21 cellular contexts compared by ENCODE assay signal in genomic region chr14:49870908-49871307, GRCh38. TPM values are rescaled to one million over a fixed set of nuclear protein-coding genes. Genes with fewer than 3 reads are reported as not detected.
DNase-seq lines count a peak whose midpoint lies in the region; ATAC-seq, FAIRE-seq and TF ChIP-seq lines count a peak whose summit lies in the region.
"Had no signal": no experiment of that assay in that cellular context is flagged by ENCODE, and none has a peak within 500 bp of the region (broad histone marks: within the 10 kb centered on the region; RNA-seq: fewer than 3 reads in every experiment).

No MANE protein-coding gene starts in this region.

- TF ChIP-seq POLR2A in HCT116 (IDR thresholded peaks at IDR 0.05; ENCODE audit: borderline replicate concordance, extremely low read depth, insufficient read depth, insufficient read length) (no peak), GM12892 (IDR thresholded peaks at IDR 0.05; ENCODE audit: low read depth, low read length) (no peak)

- no peaks in the 10 kb centered on the region for H3K79me2 ChIP-seq in HCT116 (ENCODE audit: insufficient read depth, low read length)

- no peak for TF ChIP-seq RAD21 in HCT116 (IDR thresholded peaks at IDR 0.05; ENCODE audit: low read depth)

- no peaks in the 10 kb centered on the region for H3K9me3 ChIP-seq in HCT116 (ENCODE audit: control insufficient read depth in 1 of 2, insufficient read depth in 1 of 2, low read depth in 1 of 2, low read length in 2 of 2)
- H3K9me3 ChIP-seq: HAP-1, Peyer's patch had no signal

- peaks cover 25 to 54% of the 10 kb centered on the region in 2 experiments for H3K4me1 ChIP-seq in HCT116 (ENCODE audit: control insufficient read depth in 1 of 2, insufficient read depth in 2 of 2, low read length in 2 of 2)

- CTCF ChIA-PET in HCT116 (lab: Charles Lee), result interaction anchor here (0.6 to 2.2 kb wide), 3 partner anchors 9 to 210 kb away, joined by 3 to 6 read pairs (median 4); no protein-coding TSS in a partner anchor

- DNase-seq in activated naive CD4-positive, alpha-beta T cell treated with anti-CD3 and anti-CD28 coated beads, Interleukin-2, amount 50 U/mL, for 72 hours (ENCODE audit: low spot score in 2 of 2), result no peak
- DNase-seq in HCT116 (ENCODE audit: low read depth, low spot score) (no peak), type B pancreatic cell (ENCODE audit: extremely low spot score, unreplicated experiment) (no peak), glutamatergic neuron (no peak), GM12892 (ENCODE audit: insufficient read length) (no peak)
- DNase-seq: DMS79; NCI-H1105; NCI-H146; NCI-H2029 treated with DMSO at 0.1 percent for 48 hours; NCI-H345; NCI-H524; NCI-H774; NK-92 treated with Interleukin-12 subunit alpha and Interleukin-12 subunit beta, amount 100 ng/mL, for 24 hours; Peyer's patch had no signal

- H4K20me1 ChIP-seq in HCT116 (ENCODE audit: insufficient read depth), result no peaks in the 10 kb centered on the region

- ATAC-seq in activated naive CD4-positive, alpha-beta T cell treated with anti-CD3 and anti-CD28 coated beads, Interleukin-2, amount 50 U/mL, for 72 hours, result no peak
- no peak for ATAC-seq in HCT116
- ATAC-seq: GM23338, SK-N-SH treated with all-trans-retinoic acid at 6 μM for 48 hours had no signal

- no peaks in the 10 kb centered on the region for H3K36me3 ChIP-seq in HCT116 (ENCODE audit: control insufficient read depth in 1 of 2, insufficient read depth in 2 of 2, low read length in 2 of 2)
- H3K36me3 ChIP-seq: HAP-1, Peyer's patch had no signal

- H3K27ac ChIP-seq in HCT116 (ENCODE audit: low read depth, low read length), result no peak overlapping the region
- H3K27ac ChIP-seq: KMS-11 had no signal

- H3K4me2 ChIP-seq in HCT116 (ENCODE audit: low read length), result no peak overlapping the region
- H3K4me2 ChIP-seq: GM23338, KMS-11 had no signal

- H3K4me3 ChIP-seq in HCT116 (replicated peaks in 1 of 2; ENCODE audit: low read depth in 1 of 2, low read length in 2 of 2), result no peak overlapping the region
- H3K4me3 ChIP-seq: GM23338, HAP-1, Peyer's patch had no signal

- H3K9me3 Mint-ChIP-seq in activated naive CD4-positive, alpha-beta T cell treated with anti-CD3 and anti-CD28 coated beads, Interleukin-2, amount 50 U/mL, for 24 hours, result no peaks in the 10 kb centered on the region
- no peaks in the 10 kb centered on the region for H3K9me3 Mint-ChIP-seq in activated naive CD4-positive, alpha-beta T cell treated with anti-CD3 and anti-CD28 coated beads, Interleukin-2, amount 50 U/mL, for 72 hours
- no peaks in the 10 kb centered on the region for H3K9me3 Mint-ChIP-seq in dendritic cell treated with granulocyte-macrophage colony-stimulating factor and Interleukin-4, amounts not matched to agents 40 ng/mL and 50 ng/mL, for 4 days
- no peaks in the 10 kb centered on the region for H3K9me3 Mint-ChIP-seq in type B pancreatic cell
- peaks cover 8% of the 10 kb centered on the region for H3K9me3 Mint-ChIP-seq in glutamatergic neuron (ENCODE audit: unreplicated experiment)
- H3K9me3 Mint-ChIP-seq: GM23338 had no signal

- no peak overlapping the region for H3K9ac ChIP-seq in HCT116 (ENCODE audit: low read length)
- H3K9ac ChIP-seq: KMS-11 had no signal

- BruUV-seq in HCT116 (replicated peaks; lab: Mats Ljungman, UMichigan), result no TSS peak

- H3K9me2 ChIP-seq in HCT116 (ENCODE audit: insufficient read depth), result no peaks in the 10 kb centered on the region

- TF ChIP-seq CTCF in HCT116 (IDR thresholded peaks at IDR 0.05 in 2 of 3, conservative IDR thresholded peaks at IDR 0.05 in 1 of 3; ENCODE audit: borderline replicate concordance in 1 of 3, insufficient read depth in 1 of 3, low read depth in 2 of 3, low read length in 2 of 3) (no peak), type B pancreatic cell (conservative IDR thresholded peaks at IDR 0.05) (no peak), glutamatergic neuron (IDR thresholded peaks at IDR 0.05; ENCODE audit: partially characterized antibody, unreplicated experiment) (no peak)

- intact Hi-C loops in HCT116 (cut with micrococcal nuclease), result no loop called here
- intact Hi-C loops in dendritic cell treated with granulocyte-macrophage colony-stimulating factor and Interleukin-4, amounts not matched to agents 40 ng/mL and 50 ng/mL, for 4 days (cut with micrococcal nuclease), result no loop called here

- no peaks in the 10 kb centered on the region for H3K36me3 Mint-ChIP-seq in activated naive CD4-positive, alpha-beta T cell treated with anti-CD3 and anti-CD28 coated beads, Interleukin-2, amount 50 U/mL, for 24 hours
- H3K36me3 Mint-ChIP-seq in activated naive CD4-positive, alpha-beta T cell treated with anti-CD3 and anti-CD28 coated beads, Interleukin-2, amount 50 U/mL, for 72 hours, result peaks cover 0 to 5% of the 10 kb centered on the region in 2 donors
- H3K36me3 Mint-ChIP-seq in dendritic cell treated with granulocyte-macrophage colony-stimulating factor and Interleukin-4, amounts not matched to agents 40 ng/mL and 50 ng/mL, for 4 days (ENCODE audit: low read depth), result peaks cover 7% of the 10 kb centered on the region
- no peaks in the 10 kb centered on the region for H3K36me3 Mint-ChIP-seq in type B pancreatic cell
- H3K36me3 Mint-ChIP-seq in glutamatergic neuron (ENCODE audit: unreplicated experiment), result no peaks in the 10 kb centered on the region

- H3K4me3 Mint-ChIP-seq in activated naive CD4-positive, alpha-beta T cell treated with anti-CD3 and anti-CD28 coated beads, Interleukin-2, amount 50 U/mL, for 24 hours, result no peak overlapping the region
- no peak overlapping the region for H3K4me3 Mint-ChIP-seq in dendritic cell treated with granulocyte-macrophage colony-stimulating factor and Interleukin-4, amounts not matched to agents 40 ng/mL and 50 ng/mL, for 4 days
- H3K4me3 Mint-ChIP-seq in type B pancreatic cell (no peak overlapping the region), glutamatergic neuron (ENCODE audit: unreplicated experiment) (no peak overlapping the region)
- H3K4me3 Mint-ChIP-seq: GM23338 had no signal

- peaks cover 23% of the 10 kb centered on the region for H3K4me1 Mint-ChIP-seq in activated naive CD4-positive, alpha-beta T cell treated with anti-CD3 and anti-CD28 coated beads, Interleukin-2, amount 50 U/mL, for 24 hours
- peaks cover 29% of the 10 kb centered on the region for H3K4me1 Mint-ChIP-seq in dendritic cell treated with granulocyte-macrophage colony-stimulating factor and Interleukin-4, amounts not matched to agents 40 ng/mL and 50 ng/mL, for 4 days (ENCODE audit: low read depth)
- H3K4me1 Mint-ChIP-seq in type B pancreatic cell (ENCODE audit: unreplicated experiment) (peaks cover 9% of the 10 kb centered on the region), glutamatergic neuron (ENCODE audit: low read depth, unreplicated experiment) (peaks cover 10% of the 10 kb centered on the region)

- peak overlapping the region; percentile 47 for H2AFZ ChIP-seq in HCT116 (ENCODE audit: low read depth, low read length, poor library complexity, severe bottlenecking)
- H2AFZ ChIP-seq: GM23338 had no signal

- FAIRE-seq in GM12892 (lab: Jason Lieb, UNC), result no peak
- FAIRE-seq: A204.1 had no signal

- H3K27me3 ChIP-seq in HCT116 (ENCODE audit: insufficient read depth, low read length), result no peaks in the 10 kb centered on the region
- H3K27me3 ChIP-seq: Peyer's patch had no signal

- POLR2A ChIA-PET in HCT116 (lab: Charles Lee), result interaction anchor here (0.7 kb wide), 1 partner anchor 8 kb away, joined by 3 read pairs; no protein-coding TSS in a partner anchor

- H3K27me3 Mint-ChIP-seq in activated naive CD4-positive, alpha-beta T cell treated with anti-CD3 and anti-CD28 coated beads, Interleukin-2, amount 50 U/mL, for 24 hours, result no peaks in the 10 kb centered on the region
- no peaks in the 10 kb centered on the region for H3K27me3 Mint-ChIP-seq in dendritic cell treated with granulocyte-macrophage colony-stimulating factor and Interleukin-4, amounts not matched to agents 40 ng/mL and 50 ng/mL, for 4 days
- H3K27me3 Mint-ChIP-seq in type B pancreatic cell, result no peaks in the 10 kb centered on the region
- peaks cover 3% of the 10 kb centered on the region for H3K27me3 Mint-ChIP-seq in glutamatergic neuron (ENCODE audit: unreplicated experiment)

- RAD21 ChIA-PET in HCT116 (lab: Charles Lee; ENCODE audit: low non-redundant PET in 1 of 2, low total read pairs in 2 of 2, uncharacterized antibody in 2 of 2, unreplicated experiment in 2 of 2), result no interaction called here

- H3K27ac Mint-ChIP-seq in activated naive CD4-positive, alpha-beta T cell treated with anti-CD3 and anti-CD28 coated beads, Interleukin-2, amount 50 U/mL, for 24 hours, result peak overlapping the region; percentile 46
- no peak overlapping the region for H3K27ac Mint-ChIP-seq in activated naive CD4-positive, alpha-beta T cell treated with anti-CD3 and anti-CD28 coated beads, Interleukin-2, amount 50 U/mL, for 72 hours
- H3K27ac Mint-ChIP-seq in dendritic cell treated with granulocyte-macrophage colony-stimulating factor and Interleukin-4, amounts not matched to agents 40 ng/mL and 50 ng/mL, for 4 days, result peak overlapping the region; percentile 98
- H3K27ac Mint-ChIP-seq in type B pancreatic cell, result peak overlapping the region; percentile 77
- H3K27ac Mint-ChIP-seq in glutamatergic neuron (ENCODE audit: unreplicated experiment), result no peak overlapping the region
- H3K27ac Mint-ChIP-seq: GM23338 had no signal

TF ChIP-seq in HCT116, 20 proteins besides CTCF, POLR2A, EP300 and RAD21 (continues in another document):
- TF ChIP-seq ZNF274 (IDR thresholded peaks at IDR 0.05; ENCODE audit: low read depth, low read length) (no peak), CEBPB (IDR thresholded peaks at IDR 0.05; ENCODE audit: low read depth) (no peak), SP1 (IDR thresholded peaks at IDR 0.05; ENCODE audit: low read depth) (no peak), ELF1 (IDR thresholded peaks at IDR 0.05; ENCODE audit: borderline replicate concordance, low read depth) (no peak), JUND (IDR thresholded peaks at IDR 0.05) (no peak), EZH2 (IDR thresholded peaks at IDR 0.05) (no peak), SIN3A (IDR thresholded peaks at IDR 0.05; ENCODE audit: low read depth) (no peak), SRF (IDR thresholded peaks at IDR 0.05; ENCODE audit: low read depth) (no peak)

RNA-seq across cellular contexts. Expression of gene NEMF, which starts 18.3 kb away (rescaled TPM):
- 10 to 100 TPM; 71.3 to 79.1 TPM for total RNA-seq in activated naive CD4-positive, alpha-beta T cell treated with anti-CD3 and anti-CD28 coated beads, Interleukin-2, amount 50 U/mL, for 72 hours
- total RNA-seq in HCT116 (2021; ENCODE audit: unreplicated experiment) (57.7 TPM), type B pancreatic cell (ENCODE audit: low replicate concordance) (87.9 and 104 TPM in 2 replicates), glutamatergic neuron (ENCODE audit: unreplicated experiment) (78.8 TPM)
- 21.6 and 26.1 TPM in 2 replicates for polyA plus RNA-seq in HCT116 (2012)
- polyA plus RNA-seq in GM12892 (2012; ENCODE audit: missing spikeins), result 40.8 TPM

RNA-seq across cellular contexts. Expression of gene ARF6, which starts 22.0 kb away (rescaled TPM):
- total RNA-seq in activated naive CD4-positive, alpha-beta T cell treated with anti-CD3 and anti-CD28 coated beads, Interleukin-2, amount 50 U/mL, for 72 hours, result 100 to 1,000 TPM; 154 to 156 TPM
- total RNA-seq in HCT116 (2021; ENCODE audit: unreplicated experiment) (88.8 TPM), type B pancreatic cell (ENCODE audit: low replicate concordance) (86.4 and 184 TPM in 2 replicates), glutamatergic neuron (ENCODE audit: unreplicated experiment) (38.8 TPM)
- 40.5 and 43.0 TPM in 2 replicates for polyA plus RNA-seq in HCT116 (2012)
- polyA plus RNA-seq in GM12892 (2012; ENCODE audit: missing spikeins), result 56.2 TPM

Comparison
In these comparisons a context has a peak if more than half of its experiments do, and no peak if none do; other contexts are left out.
1. H3K27ac Mint-ChIP-seq: peak in activated naive CD4-positive, alpha-beta T cell treated with anti-CD3 and anti-CD28 coated beads, Interleukin-2, amount 50 U/mL, for 24 hours (single experiment), dendritic cell treated with granulocyte-macrophage colony-stimulating factor and Interleukin-4, amounts not matched to agents 40 ng/mL and 50 ng/mL, for 4 days (single experiment) and type B pancreatic cell (single experiment); none in activated naive CD4-positive, alpha-beta T cell treated with anti-CD3 and anti-CD28 coated beads, Interleukin-2, amount 50 U/mL, for 72 hours (0 of 2) and glutamatergic neuron (single experiment).